Comparison of ENCODE assay signal across 22 cellular contexts in the genomic region with DNA sequence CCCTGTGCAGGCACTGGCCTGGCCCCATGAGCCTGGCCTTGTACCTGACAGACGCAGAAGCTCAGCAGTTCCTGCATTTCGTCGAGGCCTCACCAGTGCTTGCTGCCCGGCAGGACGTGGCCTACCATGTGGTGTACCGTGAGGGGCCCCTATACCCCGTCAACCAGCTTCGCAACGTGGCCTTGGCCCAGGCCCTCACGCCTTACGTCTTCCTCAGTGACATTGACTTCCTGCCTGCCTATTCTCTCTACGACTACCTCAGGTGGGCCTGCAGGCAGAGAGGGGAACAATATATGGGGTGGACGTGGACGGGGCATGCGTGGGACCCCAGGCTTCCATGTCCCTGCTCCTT. TPM values are rescaled to one million over a fixed set of nuclear protein-coding genes. Genes with fewer than 3 reads are reported as not detected.
DNase-seq lines count a peak whose midpoint lies in the region; ATAC-seq and TF ChIP-seq lines count a peak whose summit lies in the region.
"Had no signal": no experiment of that assay in that cellular context is flagged by ENCODE, and none has a peak within 500 bp of the region (broad histone marks: within the 10 kb centered on the region; RNA-seq: fewer than 3 reads in every experiment).

No MANE protein-coding gene starts in this region.

- intact Hi-C loops in spleen (cut with DNase I; ENCODE audit: low total_unique reads) = no loop called here

- H3K4me1 ChIP-seq in spleen = peaks cover 9 to 80% (median 50%) of the 10 kb centered on the region in 6 donors

- H3K4me3 ChIP-seq in spleen = no peak overlapping the region
- H3K4me3 ChIP-seq: gastroesophageal sphincter, K562, tibial nerve had no signal

- H3K27me3 ChIP-seq in spleen (replicated peaks in 1 of 7) = peaks cover 0 to 36% (median 12%) of the 10 kb centered on the region in 7 donors

- ATAC-seq in effector memory CD8-positive, alpha-beta T cell (replicated peaks) = no peak
- no peak for ATAC-seq in HG02885 (IDR thresholded peaks at IDR 0.05; ENCODE audit: poor library complexity, unreplicated experiment)
- ATAC-seq in HG03097 (IDR thresholded peaks at IDR 0.05; ENCODE audit: low FRiP score, unreplicated experiment) = no peak
- ATAC-seq: gastroesophageal sphincter, K562 had no signal

- H3K9me3 ChIP-seq in KOPT-K1 (ENCODE audit: insufficient read depth, low read length, poor library complexity, severe bottlenecking) (no peaks in the 10 kb centered on the region), spleen (no peaks in the 10 kb centered on the region)
- H3K9me3 ChIP-seq: gastroesophageal sphincter, tibial nerve had no signal

- no peak for TF ChIP-seq CTCF in spleen (IDR thresholded peaks at IDR 0.05 in 8 of 11, conservative IDR thresholded peaks at IDR 0.05 in 3 of 11)
- TF ChIP-seq CTCF in mesothelial cell of epicardium (IDR thresholded peaks at IDR 0.05; ENCODE audit: unreplicated experiment) = no peak

- peak; percentile 56 for DNase-seq in activated CD8-positive, alpha-beta memory T cell treated with anti-CD3 and anti-CD28 coated beads for 24 hours
- no peak for DNase-seq in activated CD8-positive, alpha-beta memory T cell treated with anti-CD3 and anti-CD28 coated beads, Interleukin-2, amount 50 U/mL, for 48 hours
- no peak for DNase-seq in effector memory CD8-positive, alpha-beta T cell
- DNase-seq in spleen (peak; percentile 78), mesothelial cell of epicardium (ENCODE audit: low spot score in 2 of 2, unreplicated experiment in 2 of 2) (no peak)
- DNase-seq: activated CD4-positive, alpha-beta T cell treated with anti-CD3 and anti-CD28 coated beads for 1 hour; amygdala; HFFc6; mammary epithelial cell; NCI-H1417; SHP77 treated with DMSO at 0.1 percent for 48 hours; stimulated activated CD4-positive, alpha-beta T cell treated with anti-CD3 and anti-CD28 coated beads, Interleukin-4, amount 100 ng/mL, for 24 hours had no signal

- peak overlapping the region; percentile 91 to 96 for H3K27ac Mint-ChIP-seq in effector memory CD8-positive, alpha-beta T cell
- no peak overlapping the region for H3K27ac Mint-ChIP-seq in mesothelial cell of epicardium
- H3K27ac Mint-ChIP-seq: activated T-helper 1 cell treated with anti-CD3 and anti-CD28 coated beads, Interleukin-12 subunit alpha, Interleukin-12 subunit beta, Interleukin-2, Interleukin-4 antibody, amounts not matched to agents 30 ng/mL and 10 ng/mL and 1 ng/mL, durations not matched to agents 14 hours and 24 hours and 36 hours; HFFc6 had no signal

- peaks cover 0 to 5% of the 10 kb centered on the region in 2 donors for H3K27me3 Mint-ChIP-seq in effector memory CD8-positive, alpha-beta T cell
- H3K27me3 Mint-ChIP-seq in mesothelial cell of epicardium (ENCODE audit: low read depth) = peaks cover 30% of the 10 kb centered on the region

- TF ChIP-seq POLR2A in spleen (IDR thresholded peaks at IDR 0.05) = no peak

- H3K27ac ChIP-seq in KOPT-K1 (ENCODE audit: low read depth, low read length, poor library complexity, severe bottlenecking) (peak overlapping the region; percentile 20), spleen (peak overlapping the region in 3 of 8 donors; percentile 24 to 86 (median 80))
- H3K27ac ChIP-seq: gastroesophageal sphincter, tibial nerve had no signal

- H3K9me3 Mint-ChIP-seq in effector memory CD8-positive, alpha-beta T cell = no peaks in the 10 kb centered on the region
- H3K9me3 Mint-ChIP-seq in mesothelial cell of epicardium = no peaks in the 10 kb centered on the region
- H3K9me3 Mint-ChIP-seq: activated T-helper 1 cell treated with anti-CD3 and anti-CD28 coated beads, Interleukin-12 subunit alpha, Interleukin-12 subunit beta, Interleukin-2, Interleukin-4 antibody, amounts not matched to agents 30 ng/mL and 10 ng/mL and 1 ng/mL, durations not matched to agents 14 hours and 24 hours and 36 hours; HFFc6 had no signal

- H3K36me3 Mint-ChIP-seq in effector memory CD8-positive, alpha-beta T cell (ENCODE audit: insufficient read depth) = peaks cover 27% of the 10 kb centered on the region
- peaks cover 9% of the 10 kb centered on the region for H3K36me3 Mint-ChIP-seq in mesothelial cell of epicardium

- no peak overlapping the region for H3K4me3 Mint-ChIP-seq in effector memory CD8-positive, alpha-beta T cell
- H3K4me3 Mint-ChIP-seq in mesothelial cell of epicardium = no peak overlapping the region
- H3K4me3 Mint-ChIP-seq: activated T-helper 1 cell treated with anti-CD3 and anti-CD28 coated beads, Interleukin-12 subunit alpha, Interleukin-12 subunit beta, Interleukin-2, Interleukin-4 antibody, amounts not matched to agents 30 ng/mL and 10 ng/mL and 1 ng/mL, durations not matched to agents 14 hours and 24 hours and 36 hours; HFFc6 had no signal

- 31 to 60% (median 37%) methylated on average over 12 to 15 of the region's 15 CpGs for WGBS in spleen, 5 donors

- H3K36me3 ChIP-seq in KOPT-K1 (ENCODE audit: insufficient read depth, low read length) = peaks cover 5% of the 10 kb centered on the region; the same call in 1 of the 2 replicates
- peaks cover 0 to 23% (median 6%) of the 10 kb centered on the region in 6 donors for H3K36me3 ChIP-seq in spleen

- H3K4me1 Mint-ChIP-seq in effector memory CD8-positive, alpha-beta T cell (ENCODE audit: low read depth in 2 of 2) = peaks cover 41 to 43% of the 10 kb centered on the region in 2 donors
- H3K4me1 Mint-ChIP-seq in mesothelial cell of epicardium = peaks cover 10% of the 10 kb centered on the region

RNA-seq across cellular contexts. Expression of gene LARGE2, which starts 4.9 kb away (rescaled TPM):
- total RNA-seq in spleen (1 to 10 TPM; 2.5 to 8.4 (median 6.1) TPM), mesothelial cell of epicardium (5.0 to 6.0 TPM (median 5.2 TPM) in 3 replicates)
- polyA plus RNA-seq in spleen = 10 to 100 TPM in 2 of 3 donors, 1 to 10 TPM in 1; 4.7 to 18.8 (median 16.4) TPM
- total RNA-seq: A172; activated T-helper 1 cell treated with anti-CD3 and anti-CD28 coated beads, Interleukin-12 subunit alpha, Interleukin-12 subunit beta, Interleukin-2, Interleukin-4 antibody, amounts not matched to agents 30 ng/mL and 10 ng/mL and 1 ng/mL, durations not matched to agents 14 hours and 24 hours and 36 hours; G401; HFFc6; tibial nerve had no signal
- polyA plus RNA-seq: neural cell had no signal

RNA-seq across cellular contexts. Expression of gene PEX16, which starts 9.6 kb away (rescaled TPM):
- total RNA-seq in spleen (10 to 100 TPM; 29.2 to 36.7 (median 33.7) TPM), mesothelial cell of epicardium (19.8 to 23.1 TPM (median 20.7 TPM) in 3 replicates)
- 10 to 100 TPM; 41.6 to 50.1 (median 46.1) TPM for polyA plus RNA-seq in spleen

RNA-seq across cellular contexts. Expression of gene FREY1, which starts 20.2 kb away (rescaled TPM):
- total RNA-seq in spleen = 1 to 10 TPM in 4 of 7 donors, under 1 TPM in 1, not detected in 2; 0.57 to 2.0 (median 1.2) TPM
- polyA plus RNA-seq in spleen = under 1 TPM; 0.13 to 0.32 (median 0.27) TPM
- 2.3 to 3.9 TPM (median 3.4 TPM) in 3 replicates for total RNA-seq in mesothelial cell of epicardium
- polyA plus RNA-seq: neural cell had no signal

RNA-seq across cellular contexts. Expression of gene MAPK8IP1, which starts 41.9 kb away (rescaled TPM):
- total RNA-seq in spleen (1 to 10 TPM; 1.7 to 6.0 (median 3.4) TPM), mesothelial cell of epicardium (11.5 to 13.8 TPM (median 12.7 TPM) in 3 replicates)
- 1 to 10 TPM in 2 of 3 donors, under 1 TPM in 1; 0.80 to 2.2 (median 1.3) TPM for polyA plus RNA-seq in spleen

Comparison
In these comparisons a context has a peak if more than half of its experiments do, and no peak if none do; other contexts are left out.
1. DNase-seq: peak in activated CD8-positive, alpha-beta memory T cell treated with anti-CD3 and anti-CD28 coated beads for 24 hours (single experiment) and spleen (single experiment); none in activated CD8-positive, alpha-beta memory T cell treated with anti-CD3 and anti-CD28 coated beads, Interleukin-2, amount 50 U/mL, for 48 hours (single experiment), effector memory CD8-positive, alpha-beta T cell (0 of 3) and mesothelial cell of epicardium (0 of 2).